Comparison of ENCODE assay signal across 8 cellular contexts in the genomic region with DNA sequence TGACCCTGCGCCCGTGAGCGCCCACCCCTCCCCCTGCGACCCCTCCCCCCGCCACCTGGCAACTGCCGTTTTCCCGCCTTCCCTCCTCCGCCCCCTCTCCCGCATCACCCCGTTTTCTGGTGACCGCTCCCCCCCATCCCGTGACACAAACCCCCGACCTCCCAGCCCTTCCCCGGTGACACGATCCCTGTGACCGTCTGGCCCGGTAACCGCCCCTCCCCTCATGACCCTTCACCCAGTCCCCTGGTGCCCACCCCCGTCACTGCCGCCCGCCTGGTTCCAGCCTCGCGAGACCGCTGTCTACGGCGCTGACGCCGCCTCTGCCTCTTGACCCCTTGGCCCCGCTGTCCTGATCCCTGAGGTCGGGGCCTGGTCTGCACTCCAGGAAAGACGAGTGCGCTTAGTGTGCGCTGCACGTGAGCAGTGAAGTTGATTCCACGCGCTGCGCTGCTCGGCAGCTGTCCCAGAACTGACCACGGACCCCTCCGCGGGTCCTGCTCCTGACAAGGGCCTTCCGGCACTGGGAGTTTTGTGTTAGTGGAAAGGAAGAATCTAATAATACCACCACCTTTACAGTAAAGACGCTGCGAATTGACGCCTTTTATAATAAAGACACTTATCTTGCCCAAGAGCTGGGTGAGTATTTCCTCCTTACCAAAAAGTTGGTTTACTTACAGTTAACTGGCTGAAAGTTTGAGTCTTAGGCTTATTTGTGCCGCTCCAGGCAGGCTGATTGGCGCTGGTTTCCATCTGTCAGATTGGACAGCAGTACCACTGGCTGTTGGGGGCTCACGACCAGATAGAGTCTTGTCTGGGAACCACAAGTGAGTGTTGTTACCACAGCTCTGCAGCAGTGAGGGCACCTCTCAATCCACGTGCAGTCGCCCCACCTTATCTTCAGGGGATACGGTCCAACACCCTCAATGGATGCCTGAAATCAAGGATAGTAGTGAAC. TPM values are rescaled to one million over a fixed set of nuclear protein-coding genes. Genes with fewer than 3 reads are reported as not detected.
DNase-seq lines count a peak whose midpoint lies in the region; ATAC-seq, FAIRE-seq and TF ChIP-seq lines count a peak whose summit lies in the region.

No MANE protein-coding gene starts in this region.

- no peak for TF ChIP-seq POLR2A in endothelial cell of umbilical vein (IDR thresholded peaks at IDR 0.05; ENCODE audit: low read depth, low read length)

- peaks cover 33% of the 10 kb centered on the region for H3K4me1 Mint-ChIP-seq in activated CD8-positive, alpha-beta T cell treated with anti-CD3 and anti-CD28 coated beads for 36 hours (ENCODE audit: low read depth)
- H3K4me1 Mint-ChIP-seq in stimulated activated naive B cell treated with anti-CD40 and anti-IgM and Interleukin-4, amounts not matched to agents 10 μg/mL and 1 μg/mL and 100 μg/mL, for 72 hours, result peaks cover 24% of the 10 kb centered on the region in 2 donors

- H3K4me2 ChIP-seq in endothelial cell of umbilical vein (ENCODE audit: insufficient read depth, low read length), result peak overlapping the region; percentile 84

- no peaks in the 10 kb centered on the region for H3K9me1 ChIP-seq in endothelial cell of umbilical vein (replicated peaks; ENCODE audit: control insufficient read depth, extremely low read depth, insufficient read depth, low read length)

- H4K20me1 ChIP-seq in endothelial cell of umbilical vein (replicated peaks; ENCODE audit: control insufficient read depth, extremely low read depth, insufficient read depth, low read length), result no peaks in the 10 kb centered on the region

- H3K27me3 ChIP-seq in endothelial cell of umbilical vein (ENCODE audit: control insufficient read depth in 2 of 2, insufficient read depth in 2 of 2, low read length in 2 of 2), result no peaks in the 10 kb centered on the region

- H3K9me3 ChIP-seq in endothelial cell of umbilical vein (replicated peaks; ENCODE audit: control insufficient read depth, insufficient read depth, low read length) (no peaks in the 10 kb centered on the region), mucosa of descending colon (no peaks in the 10 kb centered on the region)

- BruUV-seq in endothelial cell of umbilical vein (replicated peaks; lab: Mats Ljungman, UMichigan), result TSS peak; percentile 35

- H3K4me1 ChIP-seq in endothelial cell of umbilical vein (ENCODE audit: control insufficient read depth, extremely low read depth, insufficient read depth, low read length), result peaks cover 12% of the 10 kb centered on the region
- peaks cover 5% of the 10 kb centered on the region for H3K4me1 ChIP-seq in mucosa of descending colon (ENCODE audit: low read depth)

- H2AFZ ChIP-seq in endothelial cell of umbilical vein (ENCODE audit: low read depth, low read length), result peak overlapping the region; percentile 85

- peak overlapping the region; percentile 90 for H3K4me3 Mint-ChIP-seq in activated CD8-positive, alpha-beta T cell treated with anti-CD3 and anti-CD28 coated beads for 36 hours
- peak overlapping the region; percentile 97 to 98 for H3K4me3 Mint-ChIP-seq in stimulated activated naive B cell treated with anti-CD40 and anti-IgM and Interleukin-4, amounts not matched to agents 10 μg/mL and 1 μg/mL and 100 μg/mL, for 72 hours

- H3K4me3 ChIP-seq in endothelial cell of umbilical vein (replicated peaks in 1 of 3; ENCODE audit: insufficient read depth in 1 of 3, low read depth in 1 of 3, low read length in 3 of 3) (peak overlapping the region; percentile 30 to 99 (median 74)), mucosa of descending colon (peak overlapping the region; percentile 93)

- FAIRE-seq in GM19239 (lab: Jason Lieb, UNC) (peak; percentile 49), endothelial cell of umbilical vein (lab: Jason Lieb, UNC) (peak; percentile 79)

- peak overlapping the region; percentile 94 for H3K27ac Mint-ChIP-seq in activated CD8-positive, alpha-beta T cell treated with anti-CD3 and anti-CD28 coated beads for 36 hours
- H3K27ac Mint-ChIP-seq in stimulated activated naive B cell treated with anti-CD40 and anti-IgM and Interleukin-4, amounts not matched to agents 10 μg/mL and 1 μg/mL and 100 μg/mL, for 72 hours, result peak overlapping the region; percentile 98

- peak; percentile 40 for ATAC-seq in activated CD8-positive, alpha-beta T cell treated with anti-CD3 and anti-CD28 coated beads for 36 hours
- ATAC-seq in mucosa of descending colon (peak; percentile 67), HG03039 (IDR thresholded peaks at IDR 0.05; ENCODE audit: unreplicated experiment) (no peak)
- peak; percentile 41 to 66 for ATAC-seq in stimulated activated naive B cell treated with anti-CD40 and anti-IgM and Interleukin-4, amounts not matched to agents 10 μg/mL and 1 μg/mL and 100 μg/mL, for 72 hours (replicated peaks)

- H3K79me2 ChIP-seq in endothelial cell of umbilical vein (ENCODE audit: control insufficient read depth, insufficient read depth, low read length), result peaks cover 23% of the 10 kb centered on the region

- dilution Hi-C loops in endothelial cell of umbilical vein (cut with MboI; ENCODE audit: extremely low pct_ligation_motif_present, low sequenced_read_pairs), result no loop called here

- intact Hi-C loops in activated CD8-positive, alpha-beta T cell treated with anti-CD3 and anti-CD28 coated beads for 36 hours (cut with micrococcal nuclease), result no loop called here
- intact Hi-C loops in endothelial cell of umbilical vein (cut with micrococcal nuclease) (loop anchor here (2.0 kb wide), 1 partner anchor 60 kb away; the partner anchor contains the start of genes DDX51 and NOC4L), mucosa of descending colon (cut with DNase I, micrococcal nuclease) (no loop called here)

- no peaks in the 10 kb centered on the region for H3K9me3 Mint-ChIP-seq in activated CD8-positive, alpha-beta T cell treated with anti-CD3 and anti-CD28 coated beads for 36 hours
- H3K9me3 Mint-ChIP-seq in stimulated activated naive B cell treated with anti-CD40 and anti-IgM and Interleukin-4, amounts not matched to agents 10 μg/mL and 1 μg/mL and 100 μg/mL, for 72 hours, result no peaks in the 10 kb centered on the region

- peaks cover 28% of the 10 kb centered on the region for H3K36me3 Mint-ChIP-seq in activated CD8-positive, alpha-beta T cell treated with anti-CD3 and anti-CD28 coated beads for 36 hours (ENCODE audit: low read depth)
- peaks cover 11 to 38% of the 10 kb centered on the region in 2 donors for H3K36me3 Mint-ChIP-seq in stimulated activated naive B cell treated with anti-CD40 and anti-IgM and Interleukin-4, amounts not matched to agents 10 μg/mL and 1 μg/mL and 100 μg/mL, for 72 hours

- peak; percentile 82 for DNase-seq in AG20443 (ENCODE audit: low spot score)
- DNase-seq in GM19239 (ENCODE audit: insufficient read length, low spot score), result peak; percentile 60
- peak; percentile 23 for DNase-seq in NCI-H460 (ENCODE audit: extremely low read depth, low read depth)
- DNase-seq in activated CD8-positive, alpha-beta T cell treated with anti-CD3 and anti-CD28 coated beads for 36 hours, result peak; percentile 70
- DNase-seq in endothelial cell of umbilical vein (ENCODE audit: low read depth, low spot score), result peak; percentile 68
- peak; percentile 69 to 84 (median 81) for DNase-seq in mucosa of descending colon
- DNase-seq in stimulated activated naive B cell treated with anti-CD40 and anti-IgM and Interleukin-4, amounts not matched to agents 10 μg/mL and 1 μg/mL and 100 μg/mL, for 72 hours, result peak; percentile 60

- H3K36me3 ChIP-seq in endothelial cell of umbilical vein (ENCODE audit: control insufficient read depth in 2 of 2, extremely low read depth in 1 of 2, insufficient read depth in 2 of 2, low read length in 2 of 2), result peaks cover 0 to 2% of the 10 kb centered on the region in 2 experiments
- no peaks in the 10 kb centered on the region for H3K36me3 ChIP-seq in mucosa of descending colon (ENCODE audit: low read depth)

- H3K27ac ChIP-seq in endothelial cell of umbilical vein (ENCODE audit: insufficient read depth, low read depth, low read length), result peak overlapping the region; percentile 58

- no peaks in the 10 kb centered on the region for H3K27me3 Mint-ChIP-seq in activated CD8-positive, alpha-beta T cell treated with anti-CD3 and anti-CD28 coated beads for 36 hours
- no peaks in the 10 kb centered on the region for H3K27me3 Mint-ChIP-seq in stimulated activated naive B cell treated with anti-CD40 and anti-IgM and Interleukin-4, amounts not matched to agents 10 μg/mL and 1 μg/mL and 100 μg/mL, for 72 hours

- POLR2A ChIA-PET in activated CD8-positive, alpha-beta T cell treated with anti-CD3 and anti-CD28 coated beads for 36 hours (lab: Charles Lee), result interaction anchor here (1.0 to 1.1 kb wide), 2 partner anchors 9 to 22 kb away, joined by 3 to 4 read pairs; no protein-coding TSS in a partner anchor
- POLR2A ChIA-PET in endothelial cell of umbilical vein (lab: Charles Lee), result no interaction called here

- peak overlapping the region; percentile 92 for H3K9ac ChIP-seq in endothelial cell of umbilical vein (replicated peaks; ENCODE audit: extremely low read depth, insufficient read depth, low read length)

- TF ChIP-seq CTCF in activated CD8-positive, alpha-beta T cell treated with anti-CD3 and anti-CD28 coated beads for 36 hours (IDR thresholded peaks at IDR 0.05), result no peak
- TF ChIP-seq CTCF in endothelial cell of umbilical vein (IDR thresholded peaks at IDR 0.05; ENCODE audit: extremely low read depth in 1 of 2, insufficient read depth in 1 of 2, low read depth in 1 of 2, low read length in 2 of 2), result no peak
- TF ChIP-seq CTCF in mucosa of descending colon (IDR thresholded peaks at IDR 0.05), result no peak

- CTCF ChIA-PET in activated CD8-positive, alpha-beta T cell treated with anti-CD3 and anti-CD28 coated beads for 36 hours (lab: Charles Lee), result interaction anchor here (0.8 kb wide), 1 partner anchor 9 kb away, joined by 3 read pairs; no protein-coding TSS in a partner anchor
- CTCF ChIA-PET in endothelial cell of umbilical vein (lab: Charles Lee), result no interaction called here

RNA-seq across cellular contexts. Expression of gene DDX51, which starts 59.2 kb away (rescaled TPM):
- 11.3 and 13.2 TPM in 2 replicates for total RNA-seq in NCI-H460 (2014; rRNA removed; shearing (Covaris generic))
- polyA plus RNA-seq in NCI-H460 (2014; cell fraction: nucleus; rRNA removed), result 64.7 and 78.3 TPM in 2 replicates
- total RNA-seq in activated CD8-positive, alpha-beta T cell treated with anti-CD3 and anti-CD28 coated beads for 36 hours, result 10 to 100 TPM; 24.1 to 25.5 TPM
- total RNA-seq in endothelial cell of umbilical vein, result 23.5 and 27.2 TPM in 2 replicates
- 10.9 and 11.4 TPM in 2 replicates for polyA plus RNA-seq in endothelial cell of umbilical vein
- 10.2 and 13.6 TPM in 2 replicates for polyA plus RNA-seq in endothelial cell of umbilical vein (2011; cell fraction: cytosol; rRNA removed)
- polyA plus RNA-seq in endothelial cell of umbilical vein (2011; cell fraction: nucleus; rRNA removed), result 50.7 and 55.5 TPM in 2 replicates
- 16.9 and 19.1 TPM in 2 replicates for polyA plus RNA-seq in endothelial cell of umbilical vein (2012)
- polyA minus RNA-seq in endothelial cell of umbilical vein, result 5.1 and 9.6 TPM in 2 replicates
- polyA minus RNA-seq in endothelial cell of umbilical vein (2011; cell fraction: cytosol; rRNA and poly(A)+ RNA removed), result 14.8 TPM
- 9.8 and 19.6 TPM in 2 replicates for polyA minus RNA-seq in endothelial cell of umbilical vein (2011; cell fraction: nucleus; rRNA and poly(A)+ RNA removed)
- 10 to 100 TPM; 14.2 to 18.7 (median 15.6) TPM for total RNA-seq in mucosa of descending colon

RNA-seq across cellular contexts. Expression of gene NOC4L, which starts 59.3 kb away (rescaled TPM):
- 26.4 and 36.5 TPM in 2 replicates for total RNA-seq in NCI-H460 (2014; rRNA removed; shearing (Covaris generic))
- polyA plus RNA-seq in NCI-H460 (2014; cell fraction: nucleus; rRNA removed), result 37.2 and 37.7 TPM in 2 replicates
- total RNA-seq in activated CD8-positive, alpha-beta T cell treated with anti-CD3 and anti-CD28 coated beads for 36 hours, result 10 to 100 TPM; 35.6 to 41.2 TPM
- total RNA-seq in endothelial cell of umbilical vein (28.0 and 29.4 TPM in 2 replicates), mucosa of descending colon (10 to 100 TPM; 12.9 to 17.5 (median 13.3) TPM)
- polyA plus RNA-seq in endothelial cell of umbilical vein, result 19.4 and 20.7 TPM in 2 replicates
- 11.6 and 11.8 TPM in 2 replicates for polyA plus RNA-seq in endothelial cell of umbilical vein (2011; cell fraction: cytosol; rRNA removed)
- polyA plus RNA-seq in endothelial cell of umbilical vein (2011; cell fraction: nucleus; rRNA removed), result 14.6 and 15.6 TPM in 2 replicates
- polyA plus RNA-seq in endothelial cell of umbilical vein (2012), result 18.8 and 21.7 TPM in 2 replicates
- polyA minus RNA-seq in endothelial cell of umbilical vein, result 4.6 and 6.2 TPM in 2 replicates
- polyA minus RNA-seq in endothelial cell of umbilical vein (2011; cell fraction: cytosol; rRNA and poly(A)+ RNA removed), result 14.8 TPM
- polyA minus RNA-seq in endothelial cell of umbilical vein (2011; cell fraction: nucleus; rRNA and poly(A)+ RNA removed), result 2.7 and 5.1 TPM in 2 replicates

Comparison
In these comparisons a context has a peak if more than half of its experiments do, and no peak if none do; other contexts are left out.
1. DNase-seq: peak in every context shown above with its lines; median percentile 82 in AG20443; 81 in mucosa of descending colon; 70 in activated CD8-positive, alpha-beta T cell treated with anti-CD3 and anti-CD28 coated beads for 36 hours; 68 in endothelial cell of umbilical vein; 60 in GM19239; 60 in stimulated activated naive B cell treated with anti-CD40 and anti-IgM and Interleukin-4, amounts not matched to agents 10 μg/mL and 1 μg/mL and 100 μg/mL, for 72 hours; 23 in NCI-H460.